1 cellular context compared by ENCODE assay signal in the genomic region with DNA sequence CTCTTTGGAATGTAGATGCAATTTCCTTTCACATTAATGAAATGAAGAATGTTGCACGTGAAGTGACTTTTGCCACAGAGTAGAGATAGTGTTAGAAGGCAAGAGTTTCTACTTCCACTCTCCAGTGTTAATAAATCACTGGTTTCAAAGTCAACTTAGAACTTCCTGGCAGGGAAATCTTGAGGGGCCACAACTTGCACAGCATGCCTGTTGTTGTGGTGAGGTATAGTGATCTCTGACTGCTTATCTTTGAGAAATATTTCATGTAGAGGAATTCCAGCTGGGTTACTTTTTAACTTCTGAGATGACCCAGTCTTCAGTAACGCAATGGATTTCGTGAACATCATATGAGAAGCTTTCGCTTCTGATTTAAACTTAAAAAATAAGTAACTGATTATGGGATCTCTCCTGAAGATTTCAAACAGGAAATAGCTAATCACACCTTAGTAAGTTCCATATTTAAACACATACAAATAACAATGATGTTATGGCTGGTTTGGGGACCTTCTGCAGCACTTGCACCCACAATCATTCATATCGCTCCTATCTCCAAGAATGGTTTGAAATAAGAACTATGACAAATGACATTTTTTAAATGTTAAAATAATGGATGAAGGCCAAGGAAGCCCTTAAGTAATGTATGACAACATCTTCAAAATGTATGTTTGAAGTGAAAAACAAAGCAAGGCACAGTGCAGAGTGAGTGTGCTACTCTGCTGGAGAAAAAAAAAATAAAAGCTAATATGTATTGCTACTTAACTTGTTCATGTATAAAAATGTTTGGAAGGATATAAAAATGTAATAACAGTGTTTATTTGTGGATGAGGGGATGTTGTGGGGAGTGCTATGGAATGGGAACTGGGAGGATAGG.
TF ChIP-seq lines count a peak whose summit lies in the region.

No MANE protein-coding gene starts in this region.

TF ChIP-seq in HepG2, 621 proteins besides CTCF, POLR2A, EP300 and RAD21 (continued from another document and continues in another):
- peak; percentile 38; the same call in 1 of the 2 replicates for TF ChIP-seq SOX13 (IDR thresholded peaks at IDR 0.05)
- peak in 1 of 2 experiments; percentile 94; a peak in 2 of 4 replicates for TF ChIP-seq SOX13 (CRISPR knock-in tag; conservative IDR thresholded peaks at IDR 0.05 in 1 of 2, IDR thresholded peaks at IDR 0.05 in 1 of 2)
- TF ChIP-seq, protein P1, sequence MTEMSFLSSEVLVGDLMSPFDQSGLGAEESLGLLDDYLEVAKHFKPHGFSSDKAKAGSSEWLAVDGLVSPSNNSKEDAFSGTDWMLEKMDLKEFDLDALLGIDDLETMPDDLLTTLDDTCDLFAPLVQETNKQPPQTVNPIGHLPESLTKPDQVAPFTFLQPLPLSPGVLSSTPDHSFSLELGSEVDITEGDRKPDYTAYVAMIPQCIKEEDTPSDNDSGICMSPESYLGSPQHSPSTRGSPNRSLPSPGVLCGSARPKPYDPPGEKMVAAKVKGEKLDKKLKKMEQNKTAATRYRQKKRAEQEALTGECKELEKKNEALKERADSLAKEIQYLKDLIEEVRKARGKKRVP (CRISPR knock-in tag; IDR thresholded peaks at IDR 0.05): peak in 1 of 2 experiments; percentile 50; a peak in 1 of 4 replicates
- TF ChIP-seq ATF1 (CRISPR knock-in tag; IDR thresholded peaks at IDR 0.05): peak; percentile 31; the same call in 1 of the 2 replicates
- TF ChIP-seq, protein P2, sequence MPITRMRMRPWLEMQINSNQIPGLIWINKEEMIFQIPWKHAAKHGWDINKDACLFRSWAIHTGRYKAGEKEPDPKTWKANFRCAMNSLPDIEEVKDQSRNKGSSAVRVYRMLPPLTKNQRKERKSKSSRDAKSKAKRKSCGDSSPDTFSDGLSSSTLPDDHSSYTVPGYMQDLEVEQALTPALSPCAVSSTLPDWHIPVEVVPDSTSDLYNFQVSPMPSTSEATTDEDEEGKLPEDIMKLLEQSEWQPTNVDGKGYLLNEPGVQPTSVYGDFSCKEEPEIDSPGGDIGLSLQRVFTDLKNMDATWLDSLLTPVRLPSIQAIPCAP (CRISPR knock-in tag; IDR thresholded peaks at IDR 0.05; ENCODE audit: low read depth): no peak
- no peak for TF ChIP-seq ZNF282 (IDR thresholded peaks at IDR 0.05; ENCODE audit: partially characterized antibody)
- peak; percentile 27; the same call in 1 of the 3 replicates for TF ChIP-seq MXI1 (IDR thresholded peaks at IDR 0.05; ENCODE audit: borderline replicate concordance, low read depth, low read length)
- no peak for TF ChIP-seq IRX3 (CRISPR knock-in tag; IDR thresholded peaks at IDR 0.05; ENCODE audit: borderline replicate concordance, low read depth)
- TF ChIP-seq ZNF672 (CRISPR knock-in tag; IDR thresholded peaks at IDR 0.05): no peak
- no peak for TF ChIP-seq HHEX (CRISPR knock-in tag; IDR thresholded peaks at IDR 0.05)
- no peak for TF ChIP-seq ZNF619 (CRISPR knock-in tag; IDR thresholded peaks at IDR 0.05)
- peak; percentile 29; the same call in 1 of the 2 replicates for TF ChIP-seq BHLHE40 (IDR thresholded peaks at IDR 0.05; ENCODE audit: low read length)
- peak; percentile 63 for TF ChIP-seq HNF4A (CRISPR knock-in tag; IDR thresholded peaks at IDR 0.05)
- no peak for TF ChIP-seq ZNF614 (CRISPR knock-in tag; IDR thresholded peaks at IDR 0.05; ENCODE audit: borderline replicate concordance)
- TF ChIP-seq, protein P3, sequence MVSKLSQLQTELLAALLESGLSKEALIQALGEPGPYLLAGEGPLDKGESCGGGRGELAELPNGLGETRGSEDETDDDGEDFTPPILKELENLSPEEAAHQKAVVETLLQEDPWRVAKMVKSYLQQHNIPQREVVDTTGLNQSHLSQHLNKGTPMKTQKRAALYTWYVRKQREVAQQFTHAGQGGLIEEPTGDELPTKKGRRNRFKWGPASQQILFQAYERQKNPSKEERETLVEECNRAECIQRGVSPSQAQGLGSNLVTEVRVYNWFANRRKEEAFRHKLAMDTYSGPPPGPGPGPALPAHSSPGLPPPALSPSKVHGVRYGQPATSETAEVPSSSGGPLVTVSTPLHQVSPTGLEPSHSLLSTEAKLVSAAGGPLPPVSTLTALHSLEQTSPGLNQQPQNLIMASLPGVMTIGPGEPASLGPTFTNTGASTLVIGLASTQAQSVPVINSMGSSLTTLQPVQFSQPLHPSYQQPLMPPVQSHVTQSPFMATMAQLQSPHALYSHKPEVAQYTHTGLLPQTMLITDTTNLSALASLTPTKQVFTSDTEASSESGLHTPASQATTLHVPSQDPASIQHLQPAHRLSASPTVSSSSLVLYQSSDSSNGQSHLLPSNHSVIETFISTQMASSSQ (IDR thresholded peaks at IDR 0.05; ENCODE audit: low read depth): peak; percentile 91
- TF ChIP-seq, protein P3 (CRISPR knock-in tag; IDR thresholded peaks at IDR 0.05; ENCODE audit: borderline replicate concordance): peak; percentile 90; the same call in 1 of the 2 replicates
- TF ChIP-seq TEAD3 (CRISPR knock-in tag; optimal IDR thresholded peaks at IDR 0.05; ENCODE audit: borderline replicate concordance): peak; percentile 85
- no peak for TF ChIP-seq ZNF296 (CRISPR knock-in tag; conservative IDR thresholded peaks at IDR 0.05)
- TF ChIP-seq TGIF2 (CRISPR knock-in tag; IDR thresholded peaks at IDR 0.05): peak; percentile 64
- no peak for TF ChIP-seq SOX6 (IDR thresholded peaks at IDR 0.05)
- TF ChIP-seq SOX6 (CRISPR knock-in tag; IDR thresholded peaks at IDR 0.05): peak; percentile 85
- TF ChIP-seq ZFP37 (CRISPR knock-in tag; IDR thresholded peaks at IDR 0.05; ENCODE audit: borderline replicate concordance): no peak
- TF ChIP-seq POGZ (CRISPR knock-in tag; IDR thresholded peaks at IDR 0.05): peak; percentile 44; the same call in 1 of the 2 replicates
- TF ChIP-seq ZNF331 (CRISPR knock-in tag; IDR thresholded peaks at IDR 0.05): peak; percentile 44; the same call in 1 of the 2 replicates
- peak; percentile 59; the same call in 1 of the 2 replicates for TF ChIP-seq MIXL1 (CRISPR knock-in tag; IDR thresholded peaks at IDR 0.05)
- peak; percentile 63 for TF ChIP-seq RARA (CRISPR knock-in tag; IDR thresholded peaks at IDR 0.05)
- TF ChIP-seq, protein P4, sequence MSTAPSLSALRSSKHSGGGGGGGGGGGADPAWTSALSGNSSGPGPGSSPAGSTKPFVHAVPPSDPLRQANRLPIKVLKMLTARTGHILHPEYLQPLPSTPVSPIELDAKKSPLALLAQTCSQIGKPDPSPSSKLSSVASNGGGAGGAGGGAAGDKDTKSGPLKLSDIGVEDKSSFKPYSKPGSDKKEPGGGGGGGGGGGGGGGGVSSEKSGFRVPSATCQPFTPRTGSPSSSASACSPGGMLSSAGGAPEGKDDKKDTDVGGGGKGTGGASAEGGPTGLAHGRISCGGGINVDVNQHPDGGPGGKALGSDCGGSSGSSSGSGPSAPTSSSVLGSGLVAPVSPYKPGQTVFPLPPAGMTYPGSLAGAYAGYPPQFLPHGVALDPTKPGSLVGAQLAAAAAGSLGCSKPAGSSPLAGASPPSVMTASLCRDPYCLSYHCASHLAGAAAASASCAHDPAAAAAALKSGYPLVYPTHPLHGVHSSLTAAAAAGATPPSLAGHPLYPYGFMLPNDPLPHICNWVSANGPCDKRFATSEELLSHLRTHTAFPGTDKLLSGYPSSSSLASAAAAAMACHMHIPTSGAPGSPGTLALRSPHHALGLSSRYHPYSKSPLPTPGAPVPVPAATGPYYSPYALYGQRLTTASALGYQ (CRISPR knock-in tag; IDR thresholded peaks at IDR 0.05): peak; percentile 37; the same call in 1 of the 2 replicates
- no peak for TF ChIP-seq STAG1 (CRISPR knock-in tag; IDR thresholded peaks at IDR 0.05)
- TF ChIP-seq LCORL (IDR thresholded peaks at IDR 0.05): no peak
- 0 out of 2 replicates have a peak, but pooled peaks have one; percentile 17 for TF ChIP-seq LCORL (CRISPR knock-in tag; IDR thresholded peaks at IDR 0.05)
- TF ChIP-seq, protein P5, sequence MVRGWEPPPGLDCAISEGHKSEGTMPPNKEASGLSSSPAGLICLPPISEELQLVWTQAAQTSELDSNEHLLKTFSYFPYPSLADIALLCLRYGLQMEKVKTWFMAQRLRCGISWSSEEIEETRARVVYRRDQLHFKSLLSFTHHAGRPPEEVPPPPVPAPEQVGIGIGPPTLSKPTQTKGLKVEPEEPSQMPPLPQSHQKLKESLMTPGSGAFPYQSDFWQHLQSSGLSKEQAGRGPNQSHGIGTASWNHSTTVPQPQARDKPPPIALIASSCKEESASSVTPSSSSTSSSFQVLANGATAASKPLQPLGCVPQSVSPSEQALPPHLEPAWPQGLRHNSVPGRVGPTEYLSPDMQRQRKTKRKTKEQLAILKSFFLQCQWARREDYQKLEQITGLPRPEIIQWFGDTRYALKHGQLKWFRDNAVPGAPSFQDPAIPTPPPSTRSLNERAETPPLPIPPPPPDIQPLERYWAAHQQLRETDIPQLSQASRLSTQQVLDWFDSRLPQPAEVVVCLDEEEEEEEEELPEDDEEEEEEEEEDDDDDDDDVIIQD (CRISPR knock-in tag; IDR thresholded peaks at IDR 0.05; ENCODE audit: low read depth): peak; percentile 43; the same call in 1 of the 2 replicates
- peak; percentile 74; the same call in 1 of the 2 replicates for TF ChIP-seq ISL2 (CRISPR knock-in tag; IDR thresholded peaks at IDR 0.05)
- 0 out of 2 replicates have a peak, but pooled peaks have one; percentile 46 for TF ChIP-seq TARDBP (CRISPR knock-in tag; IDR thresholded peaks at IDR 0.05)
- TF ChIP-seq HMG20A (CRISPR knock-in tag; IDR thresholded peaks at IDR 0.05; ENCODE audit: borderline replicate concordance): peak; percentile 68; the same call in 1 of the 2 replicates
- peak; percentile 76; the same call in 1 of the 2 replicates for TF ChIP-seq FOXJ3 (CRISPR knock-in tag; IDR thresholded peaks at IDR 0.05; ENCODE audit: borderline replicate concordance)
- TF ChIP-seq, protein P6, sequence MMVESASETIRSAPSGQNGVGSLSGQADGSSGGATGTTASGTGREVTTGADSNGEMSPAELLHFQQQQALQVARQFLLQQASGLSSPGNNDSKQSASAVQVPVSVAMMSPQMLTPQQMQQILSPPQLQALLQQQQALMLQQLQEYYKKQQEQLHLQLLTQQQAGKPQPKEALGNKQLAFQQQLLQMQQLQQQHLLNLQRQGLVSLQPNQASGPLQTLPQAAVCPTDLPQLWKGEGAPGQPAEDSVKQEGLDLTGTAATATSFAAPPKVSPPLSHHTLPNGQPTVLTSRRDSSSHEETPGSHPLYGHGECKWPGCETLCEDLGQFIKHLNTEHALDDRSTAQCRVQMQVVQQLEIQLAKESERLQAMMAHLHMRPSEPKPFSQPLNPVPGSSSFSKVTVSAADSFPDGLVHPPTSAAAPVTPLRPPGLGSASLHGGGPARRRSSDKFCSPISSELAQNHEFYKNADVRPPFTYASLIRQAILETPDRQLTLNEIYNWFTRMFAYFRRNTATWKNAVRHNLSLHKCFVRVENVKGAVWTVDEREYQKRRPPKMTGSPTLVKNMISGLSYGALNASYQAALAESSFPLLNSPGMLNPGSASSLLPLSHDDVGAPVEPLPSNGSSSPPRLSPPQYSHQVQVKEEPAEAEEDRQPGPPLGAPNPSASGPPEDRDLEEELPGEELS (CRISPR knock-in tag; IDR thresholded peaks at IDR 0.05): peak; percentile 66; the same call in 1 of the 2 replicates
- peak; percentile 69 for TF ChIP-seq MED1 (CRISPR knock-in tag; IDR thresholded peaks at IDR 0.05)
- TF ChIP-seq, protein P7, sequence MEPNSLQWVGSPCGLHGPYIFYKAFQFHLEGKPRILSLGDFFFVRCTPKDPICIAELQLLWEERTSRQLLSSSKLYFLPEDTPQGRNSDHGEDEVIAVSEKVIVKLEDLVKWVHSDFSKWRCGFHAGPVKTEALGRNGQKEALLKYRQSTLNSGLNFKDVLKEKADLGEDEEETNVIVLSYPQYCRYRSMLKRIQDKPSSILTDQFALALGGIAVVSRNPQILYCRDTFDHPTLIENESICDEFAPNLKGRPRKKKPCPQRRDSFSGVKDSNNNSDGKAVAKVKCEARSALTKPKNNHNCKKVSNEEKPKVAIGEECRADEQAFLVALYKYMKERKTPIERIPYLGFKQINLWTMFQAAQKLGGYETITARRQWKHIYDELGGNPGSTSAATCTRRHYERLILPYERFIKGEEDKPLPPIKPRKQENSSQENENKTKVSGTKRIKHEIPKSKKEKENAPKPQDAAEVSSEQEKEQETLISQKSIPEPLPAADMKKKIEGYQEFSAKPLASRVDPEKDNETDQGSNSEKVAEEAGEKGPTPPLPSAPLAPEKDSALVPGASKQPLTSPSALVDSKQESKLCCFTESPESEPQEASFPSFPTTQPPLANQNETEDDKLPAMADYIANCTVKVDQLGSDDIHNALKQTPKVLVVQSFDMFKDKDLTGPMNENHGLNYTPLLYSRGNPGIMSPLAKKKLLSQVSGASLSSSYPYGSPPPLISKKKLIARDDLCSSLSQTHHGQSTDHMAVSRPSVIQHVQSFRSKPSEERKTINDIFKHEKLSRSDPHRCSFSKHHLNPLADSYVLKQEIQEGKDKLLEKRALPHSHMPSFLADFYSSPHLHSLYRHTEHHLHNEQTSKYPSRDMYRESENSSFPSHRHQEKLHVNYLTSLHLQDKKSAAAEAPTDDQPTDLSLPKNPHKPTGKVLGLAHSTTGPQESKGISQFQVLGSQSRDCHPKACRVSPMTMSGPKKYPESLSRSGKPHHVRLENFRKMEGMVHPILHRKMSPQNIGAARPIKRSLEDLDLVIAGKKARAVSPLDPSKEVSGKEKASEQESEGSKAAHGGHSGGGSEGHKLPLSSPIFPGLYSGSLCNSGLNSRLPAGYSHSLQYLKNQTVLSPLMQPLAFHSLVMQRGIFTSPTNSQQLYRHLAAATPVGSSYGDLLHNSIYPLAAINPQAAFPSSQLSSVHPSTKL (CRISPR knock-in tag; IDR thresholded peaks at IDR 0.05): peak; percentile 89
- TF ChIP-seq, protein P8, sequence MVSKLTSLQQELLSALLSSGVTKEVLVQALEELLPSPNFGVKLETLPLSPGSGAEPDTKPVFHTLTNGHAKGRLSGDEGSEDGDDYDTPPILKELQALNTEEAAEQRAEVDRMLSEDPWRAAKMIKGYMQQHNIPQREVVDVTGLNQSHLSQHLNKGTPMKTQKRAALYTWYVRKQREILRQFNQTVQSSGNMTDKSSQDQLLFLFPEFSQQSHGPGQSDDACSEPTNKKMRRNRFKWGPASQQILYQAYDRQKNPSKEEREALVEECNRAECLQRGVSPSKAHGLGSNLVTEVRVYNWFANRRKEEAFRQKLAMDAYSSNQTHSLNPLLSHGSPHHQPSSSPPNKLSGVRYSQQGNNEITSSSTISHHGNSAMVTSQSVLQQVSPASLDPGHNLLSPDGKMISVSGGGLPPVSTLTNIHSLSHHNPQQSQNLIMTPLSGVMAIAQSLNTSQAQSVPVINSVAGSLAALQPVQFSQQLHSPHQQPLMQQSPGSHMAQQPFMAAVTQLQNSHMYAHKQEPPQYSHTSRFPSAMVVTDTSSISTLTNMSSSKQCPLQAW (CRISPR knock-in tag; IDR thresholded peaks at IDR 0.05): peak; percentile 64; the same call in 1 of the 2 replicates
- no peak for TF ChIP-seq FOXK2 (IDR thresholded peaks at IDR 0.05)
- TF ChIP-seq ZMYM4 (CRISPR knock-in tag; IDR thresholded peaks at IDR 0.05): peak; percentile 55
- no peak for TF ChIP-seq NFKB2 (CRISPR knock-in tag; IDR thresholded peaks at IDR 0.05; ENCODE audit: borderline replicate concordance)
- peak; percentile 91 for TF ChIP-seq GFI1 (CRISPR knock-in tag; IDR thresholded peaks at IDR 0.05; ENCODE audit: borderline replicate concordance)
